1 cellular context compared by ENCODE assay signal in the genomic region with DNA sequence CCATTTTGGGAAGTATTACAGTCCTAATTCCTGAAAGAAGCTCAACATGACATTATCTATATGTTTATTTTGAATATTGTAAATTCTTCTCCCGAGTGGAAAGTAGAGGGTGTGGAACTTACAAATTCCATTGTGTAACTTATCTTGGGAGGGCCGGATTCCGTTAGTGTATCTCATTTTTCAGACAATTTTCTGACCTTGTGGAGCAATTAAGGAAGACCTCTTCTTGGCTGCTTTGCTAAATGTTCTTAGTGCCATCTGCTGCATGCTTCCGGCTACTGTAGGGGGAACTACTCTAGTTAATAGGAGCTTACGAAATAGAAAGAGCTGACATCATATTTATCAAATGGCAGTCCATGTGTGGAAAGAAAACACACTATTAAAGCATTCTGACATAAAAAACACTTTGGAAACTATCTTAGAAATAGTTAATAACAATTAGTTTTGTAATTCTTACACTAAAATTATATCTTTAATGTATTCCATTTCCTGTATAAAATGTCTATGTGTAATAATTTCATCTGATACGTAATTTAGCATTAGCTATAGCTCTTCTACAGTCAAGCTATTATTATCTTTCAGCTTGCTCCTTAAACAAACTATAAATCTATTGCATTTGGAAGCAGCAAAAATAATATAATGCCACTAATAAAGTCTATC.
A peak's percentile ranks its signal among the peaks of the same experiment; 100 is the strongest.
TF ChIP-seq lines count a peak whose summit lies in the region.

No MANE protein-coding gene starts in this region.

TF ChIP-seq in K562, 482 proteins besides CTCF, POLR2A, EP300 and RAD21 (continued from another document and continues in another):
- TF ChIP-seq, protein P1, sequence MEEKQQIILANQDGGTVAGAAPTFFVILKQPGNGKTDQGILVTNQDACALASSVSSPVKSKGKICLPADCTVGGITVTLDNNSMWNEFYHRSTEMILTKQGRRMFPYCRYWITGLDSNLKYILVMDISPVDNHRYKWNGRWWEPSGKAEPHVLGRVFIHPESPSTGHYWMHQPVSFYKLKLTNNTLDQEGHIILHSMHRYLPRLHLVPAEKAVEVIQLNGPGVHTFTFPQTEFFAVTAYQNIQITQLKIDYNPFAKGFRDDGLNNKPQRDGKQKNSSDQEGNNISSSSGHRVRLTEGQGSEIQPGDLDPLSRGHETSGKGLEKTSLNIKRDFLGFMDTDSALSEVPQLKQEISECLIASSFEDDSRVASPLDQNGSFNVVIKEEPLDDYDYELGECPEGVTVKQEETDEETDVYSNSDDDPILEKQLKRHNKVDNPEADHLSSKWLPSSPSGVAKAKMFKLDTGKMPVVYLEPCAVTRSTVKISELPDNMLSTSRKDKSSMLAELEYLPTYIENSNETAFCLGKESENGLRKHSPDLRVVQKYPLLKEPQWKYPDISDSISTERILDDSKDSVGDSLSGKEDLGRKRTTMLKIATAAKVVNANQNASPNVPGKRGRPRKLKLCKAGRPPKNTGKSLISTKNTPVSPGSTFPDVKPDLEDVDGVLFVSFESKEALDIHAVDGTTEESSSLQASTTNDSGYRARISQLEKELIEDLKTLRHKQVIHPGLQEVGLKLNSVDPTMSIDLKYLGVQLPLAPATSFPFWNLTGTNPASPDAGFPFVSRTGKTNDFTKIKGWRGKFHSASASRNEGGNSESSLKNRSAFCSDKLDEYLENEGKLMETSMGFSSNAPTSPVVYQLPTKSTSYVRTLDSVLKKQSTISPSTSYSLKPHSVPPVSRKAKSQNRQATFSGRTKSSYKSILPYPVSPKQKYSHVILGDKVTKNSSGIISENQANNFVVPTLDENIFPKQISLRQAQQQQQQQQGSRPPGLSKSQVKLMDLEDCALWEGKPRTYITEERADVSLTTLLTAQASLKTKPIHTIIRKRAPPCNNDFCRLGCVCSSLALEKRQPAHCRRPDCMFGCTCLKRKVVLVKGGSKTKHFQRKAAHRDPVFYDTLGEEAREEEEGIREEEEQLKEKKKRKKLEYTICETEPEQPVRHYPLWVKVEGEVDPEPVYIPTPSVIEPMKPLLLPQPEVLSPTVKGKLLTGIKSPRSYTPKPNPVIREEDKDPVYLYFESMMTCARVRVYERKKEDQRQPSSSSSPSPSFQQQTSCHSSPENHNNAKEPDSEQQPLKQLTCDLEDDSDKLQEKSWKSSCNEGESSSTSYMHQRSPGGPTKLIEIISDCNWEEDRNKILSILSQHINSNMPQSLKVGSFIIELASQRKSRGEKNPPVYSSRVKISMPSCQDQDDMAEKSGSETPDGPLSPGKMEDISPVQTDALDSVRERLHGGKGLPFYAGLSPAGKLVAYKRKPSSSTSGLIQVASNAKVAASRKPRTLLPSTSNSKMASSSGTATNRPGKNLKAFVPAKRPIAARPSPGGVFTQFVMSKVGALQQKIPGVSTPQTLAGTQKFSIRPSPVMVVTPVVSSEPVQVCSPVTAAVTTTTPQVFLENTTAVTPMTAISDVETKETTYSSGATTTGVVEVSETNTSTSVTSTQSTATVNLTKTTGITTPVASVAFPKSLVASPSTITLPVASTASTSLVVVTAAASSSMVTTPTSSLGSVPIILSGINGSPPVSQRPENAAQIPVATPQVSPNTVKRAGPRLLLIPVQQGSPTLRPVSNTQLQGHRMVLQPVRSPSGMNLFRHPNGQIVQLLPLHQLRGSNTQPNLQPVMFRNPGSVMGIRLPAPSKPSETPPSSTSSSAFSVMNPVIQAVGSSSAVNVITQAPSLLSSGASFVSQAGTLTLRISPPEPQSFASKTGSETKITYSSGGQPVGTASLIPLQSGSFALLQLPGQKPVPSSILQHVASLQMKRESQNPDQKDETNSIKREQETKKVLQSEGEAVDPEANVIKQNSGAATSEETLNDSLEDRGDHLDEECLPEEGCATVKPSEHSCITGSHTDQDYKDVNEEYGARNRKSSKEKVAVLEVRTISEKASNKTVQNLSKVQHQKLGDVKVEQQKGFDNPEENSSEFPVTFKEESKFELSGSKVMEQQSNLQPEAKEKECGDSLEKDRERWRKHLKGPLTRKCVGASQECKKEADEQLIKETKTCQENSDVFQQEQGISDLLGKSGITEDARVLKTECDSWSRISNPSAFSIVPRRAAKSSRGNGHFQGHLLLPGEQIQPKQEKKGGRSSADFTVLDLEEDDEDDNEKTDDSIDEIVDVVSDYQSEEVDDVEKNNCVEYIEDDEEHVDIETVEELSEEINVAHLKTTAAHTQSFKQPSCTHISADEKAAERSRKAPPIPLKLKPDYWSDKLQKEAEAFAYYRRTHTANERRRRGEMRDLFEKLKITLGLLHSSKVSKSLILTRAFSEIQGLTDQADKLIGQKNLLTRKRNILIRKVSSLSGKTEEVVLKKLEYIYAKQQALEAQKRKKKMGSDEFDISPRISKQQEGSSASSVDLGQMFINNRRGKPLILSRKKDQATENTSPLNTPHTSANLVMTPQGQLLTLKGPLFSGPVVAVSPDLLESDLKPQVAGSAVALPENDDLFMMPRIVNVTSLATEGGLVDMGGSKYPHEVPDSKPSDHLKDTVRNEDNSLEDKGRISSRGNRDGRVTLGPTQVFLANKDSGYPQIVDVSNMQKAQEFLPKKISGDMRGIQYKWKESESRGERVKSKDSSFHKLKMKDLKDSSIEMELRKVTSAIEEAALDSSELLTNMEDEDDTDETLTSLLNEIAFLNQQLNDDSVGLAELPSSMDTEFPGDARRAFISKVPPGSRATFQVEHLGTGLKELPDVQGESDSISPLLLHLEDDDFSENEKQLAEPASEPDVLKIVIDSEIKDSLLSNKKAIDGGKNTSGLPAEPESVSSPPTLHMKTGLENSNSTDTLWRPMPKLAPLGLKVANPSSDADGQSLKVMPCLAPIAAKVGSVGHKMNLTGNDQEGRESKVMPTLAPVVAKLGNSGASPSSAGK (IDR thresholded peaks at IDR 0.05) = no peak
- TF ChIP-seq, protein P2, sequence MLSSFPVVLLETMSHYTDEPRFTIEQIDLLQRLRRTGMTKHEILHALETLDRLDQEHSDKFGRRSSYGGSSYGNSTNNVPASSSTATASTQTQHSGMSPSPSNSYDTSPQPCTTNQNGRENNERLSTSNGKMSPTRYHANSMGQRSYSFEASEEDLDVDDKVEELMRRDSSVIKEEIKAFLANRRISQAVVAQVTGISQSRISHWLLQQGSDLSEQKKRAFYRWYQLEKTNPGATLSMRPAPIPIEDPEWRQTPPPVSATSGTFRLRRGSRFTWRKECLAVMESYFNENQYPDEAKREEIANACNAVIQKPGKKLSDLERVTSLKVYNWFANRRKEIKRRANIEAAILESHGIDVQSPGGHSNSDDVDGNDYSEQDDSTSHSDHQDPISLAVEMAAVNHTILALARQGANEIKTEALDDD (IDR thresholded peaks at IDR 0.05) = peak; percentile 55
- TF ChIP-seq, protein P3, sequence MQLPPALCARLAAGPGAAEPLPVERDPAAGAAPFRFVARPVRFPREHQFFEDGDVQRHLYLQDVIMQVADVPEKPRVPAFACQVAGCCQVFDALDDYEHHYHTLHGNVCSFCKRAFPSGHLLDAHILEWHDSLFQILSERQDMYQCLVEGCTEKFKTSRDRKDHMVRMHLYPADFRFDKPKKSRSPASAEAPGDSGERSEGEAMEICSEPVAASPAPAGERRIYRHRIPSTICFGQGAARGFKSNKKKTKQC (CRISPR knock-in tag; IDR thresholded peaks at IDR 0.05) = no peak
- TF ChIP-seq NFIC (IDR thresholded peaks at IDR 0.05) (no peak), HEY1 (CRISPR knock-in tag; IDR thresholded peaks at IDR 0.05; ENCODE audit: borderline replicate concordance) (no peak), ARID2 (IDR thresholded peaks at IDR 0.05) (peak; percentile 96), CBFA2T3 (IDR thresholded peaks at IDR 0.05) (peak; percentile 48), RBM25 (IDR thresholded peaks at IDR 0.05; ENCODE audit: low read depth, low read length, severe bottlenecking) (no peak), SETDB1 (IDR thresholded peaks at IDR 0.05; ENCODE audit: low read length) (no peak), ELF2 (CRISPR knock-in tag; IDR thresholded peaks at IDR 0.05) (no peak), BACH1 (tag; IDR thresholded peaks at IDR 0.05) (peak; percentile 48; the same call in 1 of the 2 replicates), NR2C2 (CRISPR knock-in tag; IDR thresholded peaks at IDR 0.05) (no peak), NR2C2 (tag; IDR thresholded peaks at IDR 0.05) (peak; percentile 21; the same call in 1 of the 2 replicates), FOXM1 (IDR thresholded peaks at IDR 0.05; ENCODE audit: low read depth) (0 out of 2 replicates have a peak, but pooled peaks have one; percentile 44), FOXM1 (CRISPR knock-in tag; IDR thresholded peaks at IDR 0.05; ENCODE audit: low read depth) (no peak), GATA2 (CRISPR knock-in tag; IDR thresholded peaks at IDR 0.05) (no peak), ETV1 (tag; conservative IDR thresholded peaks at IDR 0.05; ENCODE audit: low read depth) (peak; percentile 65; the same call in 1 of the 2 replicates), SMAD3 (CRISPR knock-in tag; conservative IDR thresholded peaks at IDR 0.05) (no peak), POLR2G (IDR thresholded peaks at IDR 0.05; ENCODE audit: low read depth, low read length) (no peak), ESRRA (IDR thresholded peaks at IDR 0.05; ENCODE audit: borderline replicate concordance, low read depth) (peak; percentile 91), ZNF707 (CRISPR knock-in tag; conservative IDR thresholded peaks at IDR 0.05) (no peak), ZNF174 (CRISPR knock-in tag; IDR thresholded peaks at IDR 0.05) (no peak), C11orf30 (IDR thresholded peaks at IDR 0.05; ENCODE audit: low read depth) (peak; percentile 64), PHF20 (IDR thresholded peaks at IDR 0.05; ENCODE audit: partially characterized antibody) (no peak), HDAC6 (IDR thresholded peaks at IDR 0.05; ENCODE audit: low read depth, low read length) (no peak), ZNF644 (tag; IDR thresholded peaks at IDR 0.05; ENCODE audit: low read depth) (peak; percentile 44; the same call in 1 of the 2 replicates), CREM (IDR thresholded peaks at IDR 0.05; ENCODE audit: low read depth) (peak; percentile 50), ZNF76 (CRISPR knock-in tag; IDR thresholded peaks at IDR 0.05; ENCODE audit: borderline replicate concordance) (no peak), PHB (CRISPR knock-in tag; IDR thresholded peaks at IDR 0.05) (no peak), SMAD4 (CRISPR knock-in tag; conservative IDR thresholded peaks at IDR 0.05) (no peak), KLF13 (tag; IDR thresholded peaks at IDR 0.05; ENCODE audit: borderline replicate concordance, low read depth) (0 out of 2 replicates have a peak, but pooled peaks have one; percentile 19), TBL1XR1 (IDR thresholded peaks at IDR 0.05; ENCODE audit: low read length in 2 of 2) (peak in 1 of 2 experiments; percentile 49; a peak in 1 of 4 replicates), BCOR (IDR thresholded peaks at IDR 0.05) (no peak), ETV6 (IDR thresholded peaks at IDR 0.05; ENCODE audit: borderline replicate concordance in 1 of 2, low read depth in 2 of 2, low read length in 1 of 2) (no peak), ETV6 (CRISPR knock-in tag; IDR thresholded peaks at IDR 0.05; ENCODE audit: borderline replicate concordance) (no peak), ZNF23 (CRISPR knock-in tag; IDR thresholded peaks at IDR 0.05) (no peak), MECOM (CRISPR knock-in tag; IDR thresholded peaks at IDR 0.05) (no peak), HMG20B (CRISPR knock-in tag; IDR thresholded peaks at IDR 0.05) (no peak), ADNP (tag; IDR thresholded peaks at IDR 0.05) (peak; percentile 49; the same call in 1 of the 2 replicates), SIRT6 (IDR thresholded peaks at IDR 0.05; ENCODE audit: low read depth, low read length) (no peak)
- TF ChIP-seq, protein P4, sequence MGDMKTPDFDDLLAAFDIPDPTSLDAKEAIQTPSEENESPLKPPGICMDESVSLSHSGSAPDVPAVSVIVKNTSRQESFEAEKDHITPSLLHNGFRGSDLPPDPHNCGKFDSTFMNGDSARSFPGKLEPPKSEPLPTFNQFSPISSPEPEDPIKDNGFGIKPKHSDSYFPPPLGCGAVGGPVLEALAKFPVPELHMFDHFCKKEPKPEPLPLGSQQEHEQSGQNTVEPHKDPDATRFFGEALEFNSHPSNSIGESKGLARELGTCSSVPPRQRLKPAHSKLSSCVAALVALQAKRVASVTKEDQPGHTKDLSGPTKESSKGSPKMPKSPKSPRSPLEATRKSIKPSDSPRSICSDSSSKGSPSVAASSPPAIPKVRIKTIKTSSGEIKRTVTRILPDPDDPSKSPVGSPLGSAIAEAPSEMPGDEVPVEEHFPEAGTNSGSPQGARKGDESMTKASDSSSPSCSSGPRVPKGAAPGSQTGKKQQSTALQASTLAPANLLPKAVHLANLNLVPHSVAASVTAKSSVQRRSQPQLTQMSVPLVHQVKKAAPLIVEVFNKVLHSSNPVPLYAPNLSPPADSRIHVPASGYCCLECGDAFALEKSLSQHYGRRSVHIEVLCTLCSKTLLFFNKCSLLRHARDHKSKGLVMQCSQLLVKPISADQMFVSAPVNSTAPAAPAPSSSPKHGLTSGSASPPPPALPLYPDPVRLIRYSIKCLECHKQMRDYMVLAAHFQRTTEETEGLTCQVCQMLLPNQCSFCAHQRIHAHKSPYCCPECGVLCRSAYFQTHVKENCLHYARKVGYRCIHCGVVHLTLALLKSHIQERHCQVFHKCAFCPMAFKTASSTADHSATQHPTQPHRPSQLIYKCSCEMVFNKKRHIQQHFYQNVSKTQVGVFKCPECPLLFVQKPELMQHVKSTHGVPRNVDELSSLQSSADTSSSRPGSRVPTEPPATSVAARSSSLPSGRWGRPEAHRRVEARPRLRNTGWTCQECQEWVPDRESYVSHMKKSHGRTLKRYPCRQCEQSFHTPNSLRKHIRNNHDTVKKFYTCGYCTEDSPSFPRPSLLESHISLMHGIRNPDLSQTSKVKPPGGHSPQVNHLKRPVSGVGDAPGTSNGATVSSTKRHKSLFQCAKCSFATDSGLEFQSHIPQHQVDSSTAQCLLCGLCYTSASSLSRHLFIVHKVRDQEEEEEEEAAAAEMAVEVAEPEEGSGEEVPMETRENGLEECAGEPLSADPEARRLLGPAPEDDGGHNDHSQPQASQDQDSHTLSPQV (IDR thresholded peaks at IDR 0.05) = peak; percentile 68
- TF ChIP-seq, protein P5, sequence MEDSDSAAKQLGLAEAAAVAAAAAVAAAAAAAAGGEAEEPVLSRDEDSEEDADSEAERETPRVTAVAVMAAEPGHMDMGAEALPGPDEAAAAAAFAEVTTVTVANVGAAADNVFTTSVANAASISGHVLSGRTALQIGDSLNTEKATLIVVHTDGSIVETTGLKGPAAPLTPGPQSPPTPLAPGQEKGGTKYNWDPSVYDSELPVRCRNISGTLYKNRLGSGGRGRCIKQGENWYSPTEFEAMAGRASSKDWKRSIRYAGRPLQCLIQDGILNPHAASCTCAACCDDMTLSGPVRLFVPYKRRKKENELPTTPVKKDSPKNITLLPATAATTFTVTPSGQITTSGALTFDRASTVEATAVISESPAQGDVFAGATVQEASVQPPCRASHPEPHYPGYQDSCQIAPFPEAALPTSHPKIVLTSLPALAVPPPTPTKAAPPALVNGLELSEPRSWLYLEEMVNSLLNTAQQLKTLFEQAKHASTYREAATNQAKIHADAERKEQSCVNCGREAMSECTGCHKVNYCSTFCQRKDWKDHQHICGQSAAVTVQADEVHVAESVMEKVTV (CRISPR knock-in tag; IDR thresholded peaks at IDR 0.05) = peak; percentile 99
- TF ChIP-seq, protein P6, sequence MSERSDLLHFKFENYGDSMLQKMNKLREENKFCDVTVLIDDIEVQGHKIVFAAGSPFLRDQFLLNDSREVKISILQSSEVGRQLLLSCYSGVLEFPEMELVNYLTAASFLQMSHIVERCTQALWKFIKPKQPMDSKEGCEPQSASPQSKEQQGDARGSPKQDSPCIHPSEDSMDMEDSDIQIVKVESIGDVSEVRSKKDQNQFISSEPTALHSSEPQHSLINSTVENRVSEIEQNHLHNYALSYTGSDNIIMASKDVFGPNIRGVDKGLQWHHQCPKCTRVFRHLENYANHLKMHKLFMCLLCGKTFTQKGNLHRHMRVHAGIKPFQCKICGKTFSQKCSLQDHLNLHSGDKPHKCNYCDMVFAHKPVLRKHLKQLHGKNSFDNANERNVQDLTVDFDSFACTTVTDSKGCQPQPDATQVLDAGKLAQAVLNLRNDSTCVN (CRISPR knock-in tag; IDR thresholded peaks at IDR 0.05) = no peak
